Comparison of ENCODE assay signal across 10 cellular contexts in genomic region chr5:40429258-40430111, GRCh38.
A peak's percentile ranks its signal among the peaks of the same experiment; 100 is the strongest.
DNase-seq lines count a peak whose midpoint lies in the region; ATAC-seq, FAIRE-seq and TF ChIP-seq lines count a peak whose summit lies in the region.
"Had no signal": no experiment of that assay in that cellular context is flagged by ENCODE, and none has a peak within 500 bp of the region (broad histone marks: within the 10 kb centered on the region; RNA-seq: fewer than 3 reads in every experiment).

No MANE protein-coding gene starts in this region.

- H3K4me1 ChIP-seq in GM23248 (ENCODE audit: insufficient read depth) = no peaks in the 10 kb centered on the region
- H3K4me1 ChIP-seq in endothelial cell of umbilical vein (ENCODE audit: control insufficient read depth, extremely low read depth, insufficient read depth, low read length) = peaks cover 22% of the 10 kb centered on the region
- no peaks in the 10 kb centered on the region for H3K4me1 ChIP-seq in psoas muscle

- H4K20me1 ChIP-seq in GM23248 (ENCODE audit: insufficient read depth) (no peaks in the 10 kb centered on the region), endothelial cell of umbilical vein (replicated peaks; ENCODE audit: control insufficient read depth, extremely low read depth, insufficient read depth, low read length) (no peaks in the 10 kb centered on the region)

- H3K36me3 ChIP-seq in GM23248 (ENCODE audit: low read depth) = no peaks in the 10 kb centered on the region
- no peaks in the 10 kb centered on the region for H3K36me3 ChIP-seq in endothelial cell of umbilical vein (ENCODE audit: control insufficient read depth in 2 of 2, extremely low read depth in 1 of 2, insufficient read depth in 2 of 2, low read length in 2 of 2)
- H3K36me3 ChIP-seq in psoas muscle (ENCODE audit: insufficient read depth in 1 of 2, low read depth in 1 of 2) = no peaks in the 10 kb centered on the region

- FAIRE-seq in endothelial cell of umbilical vein (lab: Jason Lieb, UNC) = peak; percentile 95
- FAIRE-seq: GM12891 had no signal

- DNase-seq in GM23248 (peak; percentile 27), NOMO-1 treated with dmso at 0.1 percent for 144 hours (lab: John Stamatoyannopoulos, UW; ENCODE audit: unreplicated experiment) (peak; percentile 88), endothelial cell of umbilical vein (ENCODE audit: low read depth, low spot score) (peak; percentile 86), psoas muscle (no peak), HT-29 (ENCODE audit: low spot score) (no peak), KG1 (lab: John Stamatoyannopoulos, UW) (no peak)
- DNase-seq: NCI-H1694 had no signal

- H3K27ac ChIP-seq in GM23248 (no peak overlapping the region), endothelial cell of umbilical vein (ENCODE audit: insufficient read depth, low read depth, low read length) (peak overlapping the region; percentile 52), psoas muscle (no peak overlapping the region)

- in situ Hi-C loops in GM23248 (cut with MboI) = no loop called here

- TF ChIP-seq CTCF in endothelial cell of umbilical vein (IDR thresholded peaks at IDR 0.05; ENCODE audit: extremely low read depth in 1 of 2, insufficient read depth in 1 of 2, low read depth in 1 of 2, low read length in 2 of 2) (no peak), psoas muscle (IDR thresholded peaks at IDR 0.05) (no peak)

- WGBS in GM23248 (ENCODE audit: low coverage in 1 of 2, low lambda C conversion rate in 2 of 2, missing lambda C conversion rate in 2 of 2), 2 experiments = 57 to 63% methylated on average over 2 of the region's 2 CpGs
- 28 to 36% (median 32%) methylated on average over 2 of the region's 2 CpGs for WGBS in psoas muscle, 3 donors

- CTCF ChIA-PET in endothelial cell of umbilical vein (lab: Charles Lee) = interaction anchor here (1.0 to 1.6 kb wide), 5 partner anchors 13 to 248 kb away, joined by 3 to 5 read pairs (median 4); no protein-coding TSS in a partner anchor

- no peaks in the 10 kb centered on the region for H3K9me1 ChIP-seq in endothelial cell of umbilical vein (replicated peaks; ENCODE audit: control insufficient read depth, extremely low read depth, insufficient read depth, low read length)

- H3K27me3 ChIP-seq in GM23248 (replicated peaks; ENCODE audit: insufficient read depth) (no peaks in the 10 kb centered on the region; the same call in 1 of the 2 replicates), endothelial cell of umbilical vein (ENCODE audit: control insufficient read depth in 2 of 2, insufficient read depth in 2 of 2, low read length in 2 of 2) (no peaks in the 10 kb centered on the region), psoas muscle (ENCODE audit: insufficient read depth in 3 of 3, low read length in 2 of 3) (no peaks in the 10 kb centered on the region)

- H3K9ac ChIP-seq in GM23248 (no peak overlapping the region), endothelial cell of umbilical vein (replicated peaks; ENCODE audit: extremely low read depth, insufficient read depth, low read length) (peak overlapping the region; percentile 25)

- no peaks in the 10 kb centered on the region for H3F3A ChIP-seq in GM23248 (ENCODE audit: insufficient read depth)

- H2AFZ ChIP-seq in GM23248 (no peak overlapping the region), endothelial cell of umbilical vein (ENCODE audit: low read depth, low read length) (no peak overlapping the region)

- H3K79me2 ChIP-seq in GM23248 (ENCODE audit: insufficient read depth) (no peaks in the 10 kb centered on the region), endothelial cell of umbilical vein (ENCODE audit: control insufficient read depth, insufficient read depth, low read length) (no peaks in the 10 kb centered on the region)

- H3K4me2 ChIP-seq in GM23248 (ENCODE audit: unreplicated experiment) = no peak overlapping the region
- peak overlapping the region; percentile 38 for H3K4me2 ChIP-seq in endothelial cell of umbilical vein (ENCODE audit: insufficient read depth, low read length)

- ATAC-seq in psoas muscle (peak in 3 of 4 donors; percentile 39 to 59 (median 59)), HG03457 (IDR thresholded peaks at IDR 0.05; ENCODE audit: unreplicated experiment) (no peak), HG03520 (IDR thresholded peaks at IDR 0.05; ENCODE audit: unreplicated experiment) (no peak)

- no peak for TF ChIP-seq POLR2A in endothelial cell of umbilical vein (IDR thresholded peaks at IDR 0.05; ENCODE audit: low read depth, low read length)

- H3K4me3 ChIP-seq in GM23248 = no peak overlapping the region
- no peak overlapping the region for H3K4me3 ChIP-seq in endothelial cell of umbilical vein (replicated peaks in 1 of 3; ENCODE audit: insufficient read depth in 1 of 3, low read depth in 1 of 3, low read length in 3 of 3)
- H3K4me3 ChIP-seq in psoas muscle = no peak overlapping the region

- intact Hi-C loops in endothelial cell of umbilical vein (cut with micrococcal nuclease) (loop anchor here (1.0 kb wide), 1 partner anchor 19 kb away; no protein-coding TSS in a partner anchor), psoas muscle (cut with DNase I) (no loop called here)

- H3K9me3 ChIP-seq in GM23248 (ENCODE audit: low read depth) (no peaks in the 10 kb centered on the region), endothelial cell of umbilical vein (replicated peaks; ENCODE audit: control insufficient read depth, insufficient read depth, low read length) (no peaks in the 10 kb centered on the region), psoas muscle (no peaks in the 10 kb centered on the region)

- H3K9me2 ChIP-seq in GM23248 (ENCODE audit: insufficient read depth) = no peaks in the 10 kb centered on the region

- dilution Hi-C loops in endothelial cell of umbilical vein (cut with MboI; ENCODE audit: extremely low pct_ligation_motif_present, low sequenced_read_pairs) = no loop called here

- TSS peak; percentile 90 for BruUV-seq in endothelial cell of umbilical vein (replicated peaks; lab: Mats Ljungman, UMichigan)

- POLR2A ChIA-PET in endothelial cell of umbilical vein (lab: Charles Lee) = interaction anchor here (0.6 kb wide), 1 partner anchor 254 kb away, joined by 9 read pairs; no protein-coding TSS in a partner anchor

TF ChIP-seq in endothelial cell of umbilical vein, 7 proteins besides CTCF, POLR2A, EP300 and RAD21:
- TF ChIP-seq EZH2 (IDR thresholded peaks at IDR 0.05; ENCODE audit: borderline replicate concordance, low read depth, low read length, severe bottlenecking) (no peak), POLR2AphosphoS5 (IDR thresholded peaks at IDR 0.05; ENCODE audit: insufficient read depth, low read depth, low read length) (peak; percentile 83), GATA2 (IDR thresholded peaks at IDR 0.05; ENCODE audit: insufficient read depth, insufficient read length, low read depth, low read length) (peak; percentile 92), FOS (IDR thresholded peaks at IDR 0.05; ENCODE audit: borderline replicate concordance, insufficient read depth, low read length) (peak; percentile 88), JUN (IDR thresholded peaks at IDR 0.05; ENCODE audit: borderline replicate concordance, insufficient read depth, insufficient read length, low read depth) (peak; percentile 67), MYC (IDR thresholded peaks at IDR 0.05; ENCODE audit: low read depth, low read length) (no peak)
- TF ChIP-seq, protein P1, sequence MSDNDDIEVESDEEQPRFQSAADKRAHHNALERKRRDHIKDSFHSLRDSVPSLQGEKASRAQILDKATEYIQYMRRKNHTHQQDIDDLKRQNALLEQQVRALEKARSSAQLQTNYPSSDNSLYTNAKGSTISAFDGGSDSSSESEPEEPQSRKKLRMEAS (IDR thresholded peaks at IDR 0.05; ENCODE audit: insufficient read depth, insufficient read length) = no peak

Comparison
In these comparisons a context has a peak if more than half of its experiments do, and no peak if none do; other contexts are left out.
1. DNase-seq: peak in GM23248 (single experiment), NOMO-1 treated with dmso at 0.1 percent for 144 hours (single experiment) and endothelial cell of umbilical vein (single experiment); none in psoas muscle (0 of 2), HT-29 (single experiment) and KG1 (single experiment).
2. ATAC-seq: peak in psoas muscle (3 of 4); none in HG03457 (single experiment) and HG03520 (single experiment).